Comparison of ENCODE assay signal across 1 cellular context in genomic region chr14:23104591-23105347, GRCh38.
A peak's percentile ranks its signal among the peaks of the same experiment; 100 is the strongest.
TF ChIP-seq lines count a peak whose summit lies in the region.

A gene with protein sequence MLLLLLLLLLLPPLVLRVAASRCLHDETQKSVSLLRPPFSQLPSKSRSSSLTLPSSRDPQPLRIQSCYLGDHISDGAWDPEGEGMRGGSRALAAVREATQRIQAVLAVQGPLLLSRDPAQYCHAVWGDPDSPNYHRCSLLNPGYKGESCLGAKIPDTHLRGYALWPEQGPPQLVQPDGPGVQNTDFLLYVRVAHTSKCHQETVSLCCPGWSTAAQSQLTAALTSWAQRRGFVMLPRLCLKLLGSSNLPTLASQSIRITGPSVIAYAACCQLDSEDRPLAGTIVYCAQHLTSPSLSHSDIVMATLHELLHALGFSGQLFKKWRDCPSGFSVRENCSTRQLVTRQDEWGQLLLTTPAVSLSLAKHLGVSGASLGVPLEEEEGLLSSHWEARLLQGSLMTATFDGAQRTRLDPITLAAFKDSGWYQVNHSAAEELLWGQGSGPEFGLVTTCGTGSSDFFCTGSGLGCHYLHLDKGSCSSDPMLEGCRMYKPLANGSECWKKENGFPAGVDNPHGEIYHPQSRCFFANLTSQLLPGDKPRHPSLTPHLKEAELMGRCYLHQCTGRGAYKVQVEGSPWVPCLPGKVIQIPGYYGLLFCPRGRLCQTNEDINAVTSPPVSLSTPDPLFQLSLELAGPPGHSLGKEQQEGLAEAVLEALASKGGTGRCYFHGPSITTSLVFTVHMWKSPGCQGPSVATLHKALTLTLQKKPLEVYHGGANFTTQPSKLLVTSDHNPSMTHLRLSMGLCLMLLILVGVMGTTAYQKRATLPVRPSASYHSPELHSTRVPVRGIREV (minus strand): TSS chr14:23104989. CDS start chr14:23104920, 69 bp downstream.

TF ChIP-seq in HEK293, 187 proteins besides CTCF, POLR2A, EP300 and RAD21 (continued from another document):
- TF ChIP-seq, protein P1, sequence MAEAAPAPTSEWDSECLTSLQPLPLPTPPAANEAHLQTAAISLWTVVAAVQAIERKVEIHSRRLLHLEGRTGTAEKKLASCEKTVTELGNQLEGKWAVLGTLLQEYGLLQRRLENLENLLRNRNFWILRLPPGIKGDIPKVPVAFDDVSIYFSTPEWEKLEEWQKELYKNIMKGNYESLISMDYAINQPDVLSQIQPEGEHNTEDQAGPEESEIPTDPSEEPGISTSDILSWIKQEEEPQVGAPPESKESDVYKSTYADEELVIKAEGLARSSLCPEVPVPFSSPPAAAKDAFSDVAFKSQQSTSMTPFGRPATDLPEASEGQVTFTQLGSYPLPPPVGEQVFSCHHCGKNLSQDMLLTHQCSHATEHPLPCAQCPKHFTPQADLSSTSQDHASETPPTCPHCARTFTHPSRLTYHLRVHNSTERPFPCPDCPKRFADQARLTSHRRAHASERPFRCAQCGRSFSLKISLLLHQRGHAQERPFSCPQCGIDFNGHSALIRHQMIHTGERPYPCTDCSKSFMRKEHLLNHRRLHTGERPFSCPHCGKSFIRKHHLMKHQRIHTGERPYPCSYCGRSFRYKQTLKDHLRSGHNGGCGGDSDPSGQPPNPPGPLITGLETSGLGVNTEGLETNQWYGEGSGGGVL (tag by site-specific recombination; IDR thresholded peaks at IDR 0.05) = no peak
- no peak for TF ChIP-seq ZNF239 (tag by site-specific recombination; IDR thresholded peaks at IDR 0.05)
- TF ChIP-seq KLF8 (tag by site-specific recombination; IDR thresholded peaks at IDR 0.05) = peak; percentile 12; the same call in 1 of the 2 replicates
- peak; percentile 24; the same call in 1 of the 2 replicates for TF ChIP-seq PATZ1 (tag by site-specific recombination; IDR thresholded peaks at IDR 0.05)
- 0 out of 2 replicates have a peak, but pooled peaks have one; percentile 19 for TF ChIP-seq ZEB2 (tag by site-specific recombination; IDR thresholded peaks at IDR 0.05)
- TF ChIP-seq, protein P2, sequence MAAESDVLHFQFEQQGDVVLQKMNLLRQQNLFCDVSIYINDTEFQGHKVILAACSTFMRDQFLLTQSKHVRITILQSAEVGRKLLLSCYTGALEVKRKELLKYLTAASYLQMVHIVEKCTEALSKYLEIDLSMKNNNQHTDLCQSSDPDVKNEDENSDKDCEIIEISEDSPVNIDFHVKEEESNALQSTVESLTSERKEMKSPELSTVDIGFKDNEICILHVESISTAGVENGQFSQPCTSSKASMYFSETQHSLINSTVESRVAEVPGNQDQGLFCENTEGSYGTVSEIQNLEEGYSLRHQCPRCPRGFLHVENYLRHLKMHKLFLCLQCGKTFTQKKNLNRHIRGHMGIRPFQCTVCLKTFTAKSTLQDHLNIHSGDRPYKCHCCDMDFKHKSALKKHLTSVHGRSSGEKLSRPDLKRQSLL (tag by site-specific recombination; IDR thresholded peaks at IDR 0.05) = peak; percentile 97
- TF ChIP-seq, protein P3, sequence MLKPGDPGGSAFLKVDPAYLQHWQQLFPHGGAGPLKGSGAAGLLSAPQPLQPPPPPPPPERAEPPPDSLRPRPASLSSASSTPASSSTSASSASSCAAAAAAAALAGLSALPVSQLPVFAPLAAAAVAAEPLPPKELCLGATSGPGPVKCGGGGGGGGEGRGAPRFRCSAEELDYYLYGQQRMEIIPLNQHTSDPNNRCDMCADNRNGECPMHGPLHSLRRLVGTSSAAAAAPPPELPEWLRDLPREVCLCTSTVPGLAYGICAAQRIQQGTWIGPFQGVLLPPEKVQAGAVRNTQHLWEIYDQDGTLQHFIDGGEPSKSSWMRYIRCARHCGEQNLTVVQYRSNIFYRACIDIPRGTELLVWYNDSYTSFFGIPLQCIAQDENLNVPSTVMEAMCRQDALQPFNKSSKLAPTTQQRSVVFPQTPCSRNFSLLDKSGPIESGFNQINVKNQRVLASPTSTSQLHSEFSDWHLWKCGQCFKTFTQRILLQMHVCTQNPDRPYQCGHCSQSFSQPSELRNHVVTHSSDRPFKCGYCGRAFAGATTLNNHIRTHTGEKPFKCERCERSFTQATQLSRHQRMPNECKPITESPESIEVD (tag by site-specific recombination; IDR thresholded peaks at IDR 0.05) = no peak
- no peak for TF ChIP-seq ZNF654 (tag by site-specific recombination; IDR thresholded peaks at IDR 0.05; ENCODE audit: low read depth)
- no peak for TF ChIP-seq ZBTB26 (tag by site-specific recombination; optimal IDR thresholded peaks at IDR 0.05)
- TF ChIP-seq, protein P4, sequence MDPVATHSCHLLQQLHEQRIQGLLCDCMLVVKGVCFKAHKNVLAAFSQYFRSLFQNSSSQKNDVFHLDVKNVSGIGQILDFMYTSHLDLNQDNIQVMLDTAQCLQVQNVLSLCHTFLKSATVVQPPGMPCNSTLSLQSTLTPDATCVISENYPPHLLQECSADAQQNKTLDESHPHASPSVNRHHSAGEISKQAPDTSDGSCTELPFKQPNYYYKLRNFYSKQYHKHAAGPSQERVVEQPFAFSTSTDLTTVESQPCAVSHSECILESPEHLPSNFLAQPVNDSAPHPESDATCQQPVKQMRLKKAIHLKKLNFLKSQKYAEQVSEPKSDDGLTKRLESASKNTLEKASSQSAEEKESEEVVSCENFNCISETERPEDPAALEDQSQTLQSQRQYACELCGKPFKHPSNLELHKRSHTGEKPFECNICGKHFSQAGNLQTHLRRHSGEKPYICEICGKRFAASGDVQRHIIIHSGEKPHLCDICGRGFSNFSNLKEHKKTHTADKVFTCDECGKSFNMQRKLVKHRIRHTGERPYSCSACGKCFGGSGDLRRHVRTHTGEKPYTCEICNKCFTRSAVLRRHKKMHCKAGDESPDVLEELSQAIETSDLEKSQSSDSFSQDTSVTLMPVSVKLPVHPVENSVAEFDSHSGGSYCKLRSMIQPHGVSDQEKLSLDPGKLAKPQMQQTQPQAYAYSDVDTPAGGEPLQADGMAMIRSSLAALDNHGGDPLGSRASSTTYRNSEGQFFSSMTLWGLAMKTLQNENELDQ (tag by site-specific recombination; IDR thresholded peaks at IDR 0.05; ENCODE audit: low read depth) = no peak
- TF ChIP-seq ZNF16 (tag by site-specific recombination; IDR thresholded peaks at IDR 0.05; ENCODE audit: low read depth) = peak; percentile 56; the same call in 1 of the 2 replicates
- TF ChIP-seq ZNF10 (tag by site-specific recombination; IDR thresholded peaks at IDR 0.05) = 0 out of 2 replicates have a peak, but pooled peaks have one; percentile 11
